ENCODE assay signal across 9 cellular contexts in the genomic region with DNA sequence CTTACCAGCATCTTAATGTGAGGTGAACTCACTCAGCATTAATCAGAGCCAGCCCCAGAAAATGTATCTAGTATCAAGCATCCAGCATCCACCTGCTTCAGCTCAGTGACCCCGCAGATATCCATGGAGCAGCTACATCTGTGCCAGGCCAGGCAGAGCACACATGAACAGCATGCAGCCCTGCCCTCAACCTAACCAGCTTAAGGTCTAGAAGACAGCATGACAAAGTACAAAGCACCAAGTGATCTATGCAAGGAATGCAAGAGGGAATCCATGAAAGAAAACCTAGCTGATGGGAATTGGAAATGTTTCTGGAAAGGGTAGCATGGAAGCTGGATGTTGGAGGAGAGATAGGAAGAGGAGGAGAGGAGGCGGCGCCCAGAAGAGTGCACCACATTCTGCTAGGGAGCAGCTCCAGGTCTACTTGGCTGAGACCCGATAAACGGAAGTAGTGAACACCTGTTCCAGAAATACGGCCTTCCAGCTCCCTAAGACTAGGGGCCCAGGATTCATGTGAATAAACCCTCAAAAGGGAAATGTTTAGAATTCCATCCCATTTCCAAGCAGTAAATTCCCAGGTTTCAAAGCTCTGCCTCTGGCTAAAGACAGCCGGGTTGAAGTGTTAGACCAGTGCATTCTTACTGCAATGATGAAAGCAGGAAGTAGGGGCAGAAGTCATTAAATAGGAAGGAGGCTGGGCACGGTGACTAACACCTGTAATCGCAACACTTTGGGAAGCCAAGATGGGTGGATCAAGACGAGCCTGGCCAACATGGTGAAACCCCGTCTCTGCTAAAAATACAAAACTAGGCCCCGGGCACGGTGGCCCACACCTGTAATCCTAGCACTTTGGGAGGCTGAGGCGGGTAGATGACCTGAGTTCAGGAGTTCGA. TPM values are rescaled to one million over a fixed set of nuclear protein-coding genes. Genes with fewer than 3 reads are reported as not detected.
DNase-seq lines count a peak whose midpoint lies in the region; ATAC-seq and TF ChIP-seq lines count a peak whose summit lies in the region.
"Had no signal": no experiment of that assay in that cellular context is flagged by ENCODE, and none has a peak within 500 bp of the region (broad histone marks: within the 10 kb centered on the region; RNA-seq: fewer than 3 reads in every experiment).

No MANE protein-coding gene starts in this region.

- no peaks in the 10 kb centered on the region for H3K27me3 Mint-ChIP-seq in T-helper 1 cell treated with Interleukin-12 subunit alpha and Interleukin-12 subunit beta and Interleukin-4 antibody, amounts not matched to agents 30 μg/mL and 1 μg/mL, for 36 hours (ENCODE audit: low read depth)

- TF ChIP-seq CTCF in gastroesophageal sphincter (IDR thresholded peaks at IDR 0.05) = no peak

- DNase-seq in T-helper 1 cell (no peak), SKM-1 treated with dmso at 0.1 percent for 144 hours (lab: John Stamatoyannopoulos, UW; ENCODE audit: unreplicated experiment) (peak; percentile 70), NCI-H774 (lab: John Stamatoyannopoulos, UW) (no peak), NCI-H1436 treated with DMSO at 0.1 percent for 48 hours (lab: John Stamatoyannopoulos, UW) (no peak)
- DNase-seq in stimulated activated effector memory CD8-positive, alpha-beta T cell treated with anti-CD3 and anti-CD28 coated beads, Interleukin-12 subunit alpha, Interleukin-12 subunit beta, amount 100 ng/mL, for 72 hours (ENCODE audit: low spot score in 2 of 2) = no peak

- peaks cover 0 to 35% of the 10 kb centered on the region in 2 donors for H3K36me3 ChIP-seq in gastroesophageal sphincter

- no peaks in the 10 kb centered on the region for H3K9me3 Mint-ChIP-seq in T-helper 1 cell treated with Interleukin-12 subunit alpha and Interleukin-12 subunit beta and Interleukin-4 antibody, amounts not matched to agents 30 μg/mL and 1 μg/mL, for 36 hours
- H3K9me3 Mint-ChIP-seq in stimulated activated effector memory CD8-positive, alpha-beta T cell treated with anti-CD3 and anti-CD28 coated beads, Interleukin-12 subunit alpha, Interleukin-12 subunit beta, amount 100 ng/mL, for 72 hours = no peaks in the 10 kb centered on the region

- TF ChIP-seq POLR2A in gastroesophageal sphincter (IDR thresholded peaks at IDR 0.05) = no peak

- no peaks in the 10 kb centered on the region for H3K27me3 ChIP-seq in gastroesophageal sphincter
- H3K27me3 ChIP-seq: BLaER1 had no signal

- peaks cover 3% of the 10 kb centered on the region for H3K4me1 Mint-ChIP-seq in T-helper 1 cell treated with Interleukin-12 subunit alpha and Interleukin-12 subunit beta and Interleukin-4 antibody, amounts not matched to agents 30 μg/mL and 1 μg/mL, for 36 hours (ENCODE audit: low read depth)
- peaks cover 5% of the 10 kb centered on the region for H3K4me1 Mint-ChIP-seq in stimulated activated effector memory CD8-positive, alpha-beta T cell treated with anti-CD3 and anti-CD28 coated beads, Interleukin-12 subunit alpha, Interleukin-12 subunit beta, amount 100 ng/mL, for 72 hours

- H3K4me1 ChIP-seq in gastroesophageal sphincter = peaks cover 0 to 15% (median 0%) of the 10 kb centered on the region in 3 donors

- ATAC-seq in gastroesophageal sphincter = peak; percentile 67
- no peak for ATAC-seq in stimulated activated effector memory CD8-positive, alpha-beta T cell treated with anti-CD3 and anti-CD28 coated beads, Interleukin-12 subunit alpha, Interleukin-12 subunit beta, amount 100 ng/mL, for 72 hours
- no peak for ATAC-seq in HG02763 (IDR thresholded peaks at IDR 0.05; ENCODE audit: unreplicated experiment)

- no peak overlapping the region for H3K4me3 Mint-ChIP-seq in T-helper 1 cell treated with Interleukin-12 subunit alpha and Interleukin-12 subunit beta and Interleukin-4 antibody, amounts not matched to agents 30 μg/mL and 1 μg/mL, for 36 hours
- H3K4me3 Mint-ChIP-seq in stimulated activated effector memory CD8-positive, alpha-beta T cell treated with anti-CD3 and anti-CD28 coated beads, Interleukin-12 subunit alpha, Interleukin-12 subunit beta, amount 100 ng/mL, for 72 hours = no peak overlapping the region

- no peak overlapping the region for H3K4me3 ChIP-seq in gastroesophageal sphincter
- H3K4me3 ChIP-seq: BLaER1 had no signal

- H3K9me3 ChIP-seq in gastroesophageal sphincter = no peaks in the 10 kb centered on the region
- H3K9me3 ChIP-seq: BLaER1 had no signal

- WGBS in gastroesophageal sphincter (ENCODE audit: low coverage in 1 of 2), 2 donors = 20 to 59% methylated on average over 2 to 6 of the region's 15 CpGs

- no peak for TF ChIP-seq EP300 in gastroesophageal sphincter (IDR thresholded peaks at IDR 0.05)

- peaks cover 31% of the 10 kb centered on the region for H3K36me3 Mint-ChIP-seq in T-helper 1 cell treated with Interleukin-12 subunit alpha and Interleukin-12 subunit beta and Interleukin-4 antibody, amounts not matched to agents 30 μg/mL and 1 μg/mL, for 36 hours (ENCODE audit: low read depth)
- H3K36me3 Mint-ChIP-seq in stimulated activated effector memory CD8-positive, alpha-beta T cell treated with anti-CD3 and anti-CD28 coated beads, Interleukin-12 subunit alpha, Interleukin-12 subunit beta, amount 100 ng/mL, for 72 hours = peaks cover 45% of the 10 kb centered on the region

- peak overlapping the region; percentile 1 for H3K27ac Mint-ChIP-seq in T-helper 1 cell treated with Interleukin-12 subunit alpha and Interleukin-12 subunit beta and Interleukin-4 antibody, amounts not matched to agents 30 μg/mL and 1 μg/mL, for 36 hours
- peak overlapping the region; percentile 43 for H3K27ac Mint-ChIP-seq in stimulated activated effector memory CD8-positive, alpha-beta T cell treated with anti-CD3 and anti-CD28 coated beads, Interleukin-12 subunit alpha, Interleukin-12 subunit beta, amount 100 ng/mL, for 72 hours

- peak overlapping the region in 3 of 4 donors; percentile 44 to 55 (median 46) for H3K27ac ChIP-seq in gastroesophageal sphincter
- H3K27ac ChIP-seq: BLaER1 had no signal

RNA-seq across cellular contexts. Expression of gene L3MBTL2, which starts 23.5 kb away (rescaled TPM):
- total RNA-seq in gastroesophageal sphincter = 10 to 100 TPM; 11.9 to 27.5 (median 21.6) TPM

RNA-seq across cellular contexts. Expression of gene CHADL, which starts 59.1 kb away (rescaled TPM):
- total RNA-seq in gastroesophageal sphincter = 10 to 100 TPM in 1 of 4 donors, 1 to 10 TPM in 3; 5.9 to 12.6 (median 7.4) TPM
